In genomic region chr11:126079640-126080205, GRCh38 we compare ENCODE assay signal across 10 cellular contexts. TPM values are rescaled to one million over a fixed set of nuclear protein-coding genes. Genes with fewer than 3 reads are reported as not detected.
DNase-seq lines count a peak whose midpoint lies in the region; ATAC-seq and TF ChIP-seq lines count a peak whose summit lies in the region.
"Had no signal": no experiment of that assay in that cellular context is flagged by ENCODE, and none has a peak within 500 bp of the region (broad histone marks: within the 10 kb centered on the region; RNA-seq: fewer than 3 reads in every experiment).

No MANE protein-coding gene starts in this region.

- H3K27me3 Mint-ChIP-seq in GM23338 (ENCODE audit: insufficient read depth, low read depth, poor library complexity) = peaks cover 18% of the 10 kb centered on the region

- H3K4me1 ChIP-seq in GM23338 (ENCODE audit: insufficient read depth) = peaks cover 48% of the 10 kb centered on the region
- no peaks in the 10 kb centered on the region for H3K4me1 ChIP-seq in foreskin keratinocyte
- peaks cover 10% of the 10 kb centered on the region for H3K4me1 ChIP-seq in rectal smooth muscle tissue (ENCODE audit: control insufficient read depth, insufficient read depth, low read length)
- no peaks in the 10 kb centered on the region for H3K4me1 ChIP-seq in aorta (ENCODE audit: control insufficient read depth in 1 of 2, insufficient read depth in 2 of 2, low read length in 2 of 2)

- no peaks in the 10 kb centered on the region for H3K9me3 ChIP-seq in aorta (ENCODE audit: control insufficient read depth, low read length)

- peak overlapping the region; percentile 54 for H3K4me2 ChIP-seq in GM23338

- no peak overlapping the region for H3K27ac ChIP-seq in GM23338 (ENCODE audit: low read depth)
- H3K27ac ChIP-seq in foreskin keratinocyte = no peak overlapping the region
- peak overlapping the region; percentile 71 for H3K27ac ChIP-seq in rectal smooth muscle tissue (ENCODE audit: low read depth, low read length)
- no peak overlapping the region for H3K27ac ChIP-seq in aorta (ENCODE audit: low read depth in 1 of 2, low read length in 2 of 2)

- H3K4me1 Mint-ChIP-seq in GM23338 = peaks cover 61% of the 10 kb centered on the region

- ATAC-seq in GM23338 (peak; percentile 53), foreskin keratinocyte (peak; percentile 58), HG02852 (IDR thresholded peaks at IDR 0.05; ENCODE audit: unreplicated experiment) (no peak), aorta (ENCODE audit: low FRiP score) (no peak), GM21526 (IDR thresholded peaks at IDR 0.05; ENCODE audit: low FRiP score, unreplicated experiment) (no peak)
- ATAC-seq: left colon had no signal

- H3K4me3 Mint-ChIP-seq in GM23338 = no peak overlapping the region

- no peak overlapping the region for H3K9ac ChIP-seq in rectal smooth muscle tissue (ENCODE audit: low read length)

- TF ChIP-seq CTCF in GM23338 (conservative IDR thresholded peaks at IDR 0.05; ENCODE audit: low read depth in 2 of 2) (peak; percentile 20 to 31; a peak in 1 of 4 replicates), foreskin keratinocyte (conservative IDR thresholded peaks at IDR 0.05) (no peak)

- WGBS in aorta, 2 donors = 27 to 33% methylated on average over 6 of the region's 6 CpGs

- peak; percentile 71 for DNase-seq in GM23338 (ENCODE audit: low spot score)
- DNase-seq in NCI-H2029 treated with DMSO at 0.1 percent for 48 hours (lab: John Stamatoyannopoulos, UW) = peak; percentile 82
- no peak for DNase-seq in foreskin keratinocyte
- no peak for DNase-seq in aorta
- DNase-seq: left colon, NCI-H2171, SIG-M5 had no signal

- no peaks in the 10 kb centered on the region for H3K79me2 ChIP-seq in GM23338 (replicated peaks; ENCODE audit: insufficient read depth)

- no peaks in the 10 kb centered on the region for H3K9me3 Mint-ChIP-seq in GM23338

- no peaks in the 10 kb centered on the region for H3K36me3 ChIP-seq in GM23338 (ENCODE audit: insufficient read depth)
- H3K36me3 ChIP-seq in rectal smooth muscle tissue (ENCODE audit: control insufficient read depth, insufficient read depth, low read length) = no peaks in the 10 kb centered on the region
- no peaks in the 10 kb centered on the region for H3K36me3 ChIP-seq in aorta (ENCODE audit: control insufficient read depth in 1 of 2, insufficient read depth in 2 of 2, low read length in 1 of 2)

- no peaks in the 10 kb centered on the region for H4K20me1 ChIP-seq in GM23338 (replicated peaks; ENCODE audit: insufficient read depth)

- peaks cover 4% of the 10 kb centered on the region; the same call in 1 of the 2 replicates for H3F3A ChIP-seq in GM23338 (replicated peaks; ENCODE audit: low read depth)

- H3K4me3 ChIP-seq in GM23338 (no peak overlapping the region), rectal smooth muscle tissue (ENCODE audit: low read length) (no peak overlapping the region), aorta (ENCODE audit: low read length in 2 of 2) (no peak overlapping the region)

- H3K27ac Mint-ChIP-seq in GM23338 = peak overlapping the region; percentile 89; the same call in 1 of the 2 replicates

- no peaks in the 10 kb centered on the region for H3K36me3 Mint-ChIP-seq in GM23338 (ENCODE audit: low read depth)

- H3K27me3 ChIP-seq in GM23338 (ENCODE audit: insufficient read depth) (no peaks in the 10 kb centered on the region), foreskin keratinocyte (peaks cover 2% of the 10 kb centered on the region), rectal smooth muscle tissue (ENCODE audit: control insufficient read depth, insufficient read depth, low read length) (no peaks in the 10 kb centered on the region), aorta (ENCODE audit: control insufficient read depth in 1 of 2, insufficient read depth in 2 of 2, low read length in 1 of 2) (no peaks in the 10 kb centered on the region)

- intact Hi-C loops in aorta (cut with DNase I) = no loop called here

- H3K9me2 ChIP-seq in GM23338 (ENCODE audit: insufficient read depth) = no peaks in the 10 kb centered on the region

- H2AFZ ChIP-seq in GM23338 = peak overlapping the region; percentile 97

TF ChIP-seq in GM23338, 12 proteins besides CTCF, POLR2A, EP300 and RAD21:
- TF ChIP-seq POLR2AphosphoS5 (IDR thresholded peaks at IDR 0.05; ENCODE audit: low read depth) = no peak
- peak; percentile 85; the same call in 1 of the 2 replicates for TF ChIP-seq ZNF462 (CRISPR knock-in tag; IDR thresholded peaks at IDR 0.05)
- no peak for TF ChIP-seq CREB1 (CRISPR knock-in tag; IDR thresholded peaks at IDR 0.05; ENCODE audit: low read depth)
- no peak for TF ChIP-seq ETS1 (IDR thresholded peaks at IDR 0.05)
- TF ChIP-seq STAT1 (IDR thresholded peaks at IDR 0.05; ENCODE audit: unreplicated experiment) = no peak

RNA-seq across cellular contexts. Expression of gene CDON, which starts 17.1 kb away (rescaled TPM):
- 31.2 and 35.5 TPM in 2 replicates for total RNA-seq in GM23338 (2014; rRNA removed; shearing (Covaris generic))
- polyA plus RNA-seq in GM23338 (2016; fragmentation: Nextera tagmentation; extraction: Ambion mirVana) (3.3 and 4.1 TPM in 2 replicates), foreskin keratinocyte (0.36 TPM in 2 replicates), aorta (under 1 TPM; 0.49 to 0.88 TPM)
- total RNA-seq in foreskin keratinocyte (1.7 and 2.3 TPM in 2 replicates), aorta (10 to 100 TPM in 1 of 2 donors, 1 to 10 TPM in 1; 8.1 to 50.3 TPM)

Comparison
In these comparisons a context has a peak if more than half of its experiments do, and no peak if none do; other contexts are left out.
1. ATAC-seq: peak in GM23338 (single experiment) and foreskin keratinocyte (single experiment); none in HG02852 (single experiment), aorta (single experiment) and GM21526 (single experiment).
2. DNase-seq: peak in GM23338 (single experiment) and NCI-H2029 treated with DMSO at 0.1 percent for 48 hours (single experiment); none in foreskin keratinocyte (0 of 2) and aorta (0 of 2).